Comparison of ENCODE assay signal across 8 cellular contexts in genomic region chr9:127803507-127804352, GRCh38. TPM values are rescaled to one million over a fixed set of nuclear protein-coding genes. Genes with fewer than 3 reads are reported as not detected.
A peak's percentile ranks its signal among the peaks of the same experiment; 100 is the strongest.
DNase-seq lines count a peak whose midpoint lies in the region; ATAC-seq, FAIRE-seq and TF ChIP-seq lines count a peak whose summit lies in the region.

No MANE protein-coding gene starts in this region.

- TF ChIP-seq CTCF in A549 (IDR thresholded peaks at IDR 0.05) (no peak), SU-DHL-6 (IDR thresholded peaks at IDR 0.05; ENCODE audit: insufficient read depth, low read length, poor library complexity, severe bottlenecking) (no peak), H1 (IDR thresholded peaks at IDR 0.05; ENCODE audit: control extremely low read depth in 1 of 3, insufficient read depth in 1 of 3, low read depth in 1 of 3, low read length in 3 of 3) (no peak)

- FAIRE-seq in A549 (lab: Jason Lieb, UNC) (no peak), H1 (lab: Jason Lieb, UNC) (no peak)

- WGBS in A549 (ENCODE audit: missing lambda C conversion rate): 36% methylated on average over 16 of the region's 18 CpGs
- 54% methylated on average over 18 of the region's 18 CpGs; no CpG with 5 or more reads in 1 of the 2 experiments for WGBS in H1 (ENCODE audit: extremely low coverage in 1 of 2, insufficient coverage in 1 of 2, insufficient read length in 1 of 2, insufficient replicate concordance in 2 of 2, low coverage in 1 of 2, low lambda C conversion rate in 2 of 2, missing lambda C conversion rate in 1 of 2), 2 experiments

- H4K8ac ChIP-seq in H1 (ENCODE audit: extremely low read depth, insufficient read depth, low read length): peak overlapping the region; percentile 70

- no peak for TF ChIP-seq RAD21 in A549 (conservative IDR thresholded peaks at IDR 0.05 in 1 of 2, IDR thresholded peaks at IDR 0.05 in 1 of 2)
- no peak for TF ChIP-seq RAD21 in H1 (IDR thresholded peaks at IDR 0.05 in 1 of 2, conservative IDR thresholded peaks at IDR 0.05 in 1 of 2; ENCODE audit: low read depth in 2 of 2, low read length in 2 of 2)

- no peaks in the 10 kb centered on the region for H3K27me3 ChIP-seq in SU-DHL-6 (ENCODE audit: low read length)
- no peaks in the 10 kb centered on the region for H3K27me3 ChIP-seq in H1 (replicated peaks in 1 of 4; ENCODE audit: control insufficient read depth in 3 of 4, extremely low read depth in 1 of 4, insufficient read depth in 3 of 4, low read length in 3 of 4)

- peaks cover 8% of the 10 kb centered on the region; the same call in 1 of the 2 replicates for H3K23me2 ChIP-seq in H1 (ENCODE audit: low read depth, low read length)

- ATAC-seq in A549 (peak; percentile 31 to 44), GM19467 (IDR thresholded peaks at IDR 0.05; ENCODE audit: unreplicated experiment) (peak; percentile 5), GM19397 (IDR thresholded peaks at IDR 0.05; ENCODE audit: unreplicated experiment) (no peak), GM19463 (IDR thresholded peaks at IDR 0.05; ENCODE audit: unreplicated experiment) (no peak), HG03439 (IDR thresholded peaks at IDR 0.05; ENCODE audit: unreplicated experiment) (no peak)

- no peak overlapping the region for H3K14ac ChIP-seq in H1 (ENCODE audit: insufficient read length)

- H2AFZ ChIP-seq in SU-DHL-6 (ENCODE audit: low read depth, low read length, severe bottlenecking) (peak overlapping the region; percentile 32), H1 (ENCODE audit: low read length) (no peak overlapping the region)

- POLR2A ChIA-PET in A549 (lab: Yijun Ruan, JAX) (interaction anchor here (0.6 to 1.0 kb wide), 6 partner anchors 8 to 66 kb away, joined by 3 to 5 read pairs (median 4); partner anchors contain the start of gene CDK9), H1 (lab: Charles Lee; ENCODE audit: partially characterized antibody) (interaction anchor here (0.6 to 10.3 kb wide), 15 partner anchors 8 to 353 kb away, joined by 3 to 140 read pairs (median 4); partner anchors contain the start of genes CDK9, LRSAM1 and RPL12)

- H3K36me3 ChIP-seq in SU-DHL-6 (ENCODE audit: low read length): no peaks in the 10 kb centered on the region
- peaks cover 4 to 11% (median 8%) of the 10 kb centered on the region in 4 experiments; a peak in 6 of 8 replicates for H3K36me3 ChIP-seq in H1 (ENCODE audit: control insufficient read depth in 2 of 4, insufficient read depth in 4 of 4, low read length in 3 of 4)

- H4K91ac ChIP-seq in H1 (replicated peaks; ENCODE audit: insufficient read length, low read length): no peak overlapping the region

- H3K9ac ChIP-seq in SU-DHL-6 (ENCODE audit: low read length) (peak overlapping the region; percentile 98), H1 (replicated peaks in 1 of 4; ENCODE audit: extremely low read depth in 1 of 4, low read depth in 3 of 4, low read length in 3 of 4) (peak overlapping the region; percentile 66 to 95 (median 86))

- H3K4ac ChIP-seq in H1 (replicated peaks; ENCODE audit: insufficient read length, low read depth, low read length): peak overlapping the region; percentile 57

- peaks cover 5% of the 10 kb centered on the region for H3F3A ChIP-seq in SU-DHL-6 (ENCODE audit: insufficient read depth)

- H2BK120ac ChIP-seq in H1 (replicated peaks; ENCODE audit: low read depth, low read length): no peak overlapping the region

- TF ChIP-seq EP300 in A549 (IDR thresholded peaks at IDR 0.05) (no peak), H1 (IDR thresholded peaks at IDR 0.05; ENCODE audit: borderline replicate concordance in 1 of 2, low read depth in 2 of 2, low read length in 2 of 2) (no peak)

- H2BK20ac ChIP-seq in H1 (ENCODE audit: low read length): no peak overlapping the region

- H2BK12ac ChIP-seq in H1 (ENCODE audit: low read depth, low read length): 0 out of 2 replicates have a peak overlapping the region, but pooled peaks have one; percentile 9

- H3K79me2 ChIP-seq in SU-DHL-6 (ENCODE audit: insufficient read depth, low read length) (peaks cover 23% of the 10 kb centered on the region), H1 (ENCODE audit: control insufficient read depth in 1 of 2, insufficient read depth in 2 of 2, low read length in 2 of 2) (peaks cover 0 to 15% of the 10 kb centered on the region in 2 experiments; a peak in 2 of 4 replicates)

- H3K18ac ChIP-seq in H1 (ENCODE audit: extremely low read depth, low read length): peak overlapping the region; percentile 60; the same call in 1 of the 2 replicates

- TF ChIP-seq POLR2A in A549 (IDR thresholded peaks at IDR 0.05; ENCODE audit: low read length) (no peak), H1 (IDR thresholded peaks at IDR 0.05; ENCODE audit: control extremely low read depth in 1 of 2, low read depth in 2 of 2, low read length in 2 of 2) (peak in 1 of 2 experiments; percentile 29; a peak in 1 of 3 replicates)

- peak overlapping the region; percentile 68 for H2BK5ac ChIP-seq in H1 (ENCODE audit: low read depth, low read length)

- no peak overlapping the region for H4K5ac ChIP-seq in H1 (ENCODE audit: insufficient read length, low read depth, low read length)

- no peak overlapping the region for H3K23ac ChIP-seq in H1 (ENCODE audit: insufficient read length)

- peak overlapping the region; percentile 5 for H3K56ac ChIP-seq in H1 (replicated peaks; ENCODE audit: insufficient read length, low read depth, low read length)

- no peaks in the 10 kb centered on the region for H3K9me2 ChIP-seq in SU-DHL-6 (replicated peaks; ENCODE audit: insufficient read depth, low read length)

- CTCF ChIA-PET in A549 (lab: Yijun Ruan, JAX) (interaction anchor here (1.2 to 8.5 kb wide), 7 partner anchors 8 to 117 kb away, joined by 3 to 63 read pairs (median 16); partner anchors contain the start of genes CDK9 and TOR2A), H1 (lab: Charles Lee; ENCODE audit: partially characterized antibody) (interaction anchor here (0.6 to 4.4 kb wide), 10 partner anchors 19 to 118 kb away, joined by 3 to 19 read pairs (median 5); partner anchors contain the start of gene AK1)

- H3K79me1 ChIP-seq in H1 (ENCODE audit: low read depth, low read length): peaks cover 7% of the 10 kb centered on the region

- H3K27ac ChIP-seq in A549 (peak overlapping the region; percentile 93 to 96), SU-DHL-6 (ENCODE audit: low read depth, low read length) (peak overlapping the region; percentile 73), H1 (ENCODE audit: low read depth, low read length) (peak overlapping the region; percentile 87)

- H2AK5ac ChIP-seq in H1 (ENCODE audit: low read depth, low read length): 0 out of 2 replicates have a peak overlapping the region, but pooled peaks have one; percentile 29

- DNase-seq in A549 (ENCODE audit: low read depth in 1 of 2, low spot score in 1 of 2): peak; percentile 63 to 64
- DNase-seq in H1 (ENCODE audit: low read depth in 1 of 2, low spot score in 2 of 2): no peak
- DNase-seq in myocyte (ENCODE audit: low read depth): peak; percentile 69

- H3K4me3 ChIP-seq in A549 (peak overlapping the region; percentile 85), SU-DHL-6 (ENCODE audit: insufficient read depth, low read length, poor library complexity, severe bottlenecking) (peak overlapping the region; percentile 98), H1 (ENCODE audit: extremely low read depth in 1 of 4, insufficient read depth in 2 of 4, low read depth in 3 of 4, low read length in 4 of 4) (peak overlapping the region; percentile 61 to 86 (median 81))

- H3K4me1 ChIP-seq in A549 (peaks cover 33% of the 10 kb centered on the region), H1 (replicated peaks in 1 of 4; ENCODE audit: control insufficient read depth in 3 of 4, insufficient read depth in 4 of 4, low read length in 3 of 4) (peaks cover 5 to 9% (median 6%) of the 10 kb centered on the region in 4 experiments; a peak in 6 of 7 replicates)

- H3K4me2 ChIP-seq in A549 (peak overlapping the region; percentile 100), SU-DHL-6 (ENCODE audit: low read depth, low read length, poor library complexity, severe bottlenecking) (peak overlapping the region; percentile 75), H1 (ENCODE audit: insufficient read depth in 1 of 2, low read depth in 2 of 2, low read length in 2 of 2) (peak overlapping the region; percentile 85 to 93)

- H4K20me1 ChIP-seq in SU-DHL-6 (ENCODE audit: low read depth, low read length) (no peaks in the 10 kb centered on the region), H1 (replicated peaks in 1 of 2; ENCODE audit: control insufficient read depth in 1 of 2, insufficient read depth in 2 of 2, low read length in 2 of 2) (peaks cover 2 to 6% of the 10 kb centered on the region in 2 experiments)

- H3K9me3 ChIP-seq in A549 (no peaks in the 10 kb centered on the region), SU-DHL-6 (ENCODE audit: insufficient read depth, low read length) (no peaks in the 10 kb centered on the region), H1 (ENCODE audit: insufficient read depth in 2 of 2, low read depth in 1 of 2, low read length in 1 of 2) (no peaks in the 10 kb centered on the region)

- H2BK15ac ChIP-seq in H1 (ENCODE audit: low read length): no peak overlapping the region

RNA-seq across cellular contexts. Expression of gene FPGS, which starts 1.0 kb away (rescaled TPM):
- 28.8 and 33.4 TPM in 2 replicates for polyA plus RNA-seq in A549 (2011; rRNA removed)
- 58.4 and 73.6 TPM in 2 replicates for polyA plus RNA-seq in A549 (2012; cell fraction: cytosol; rRNA removed)
- 162 and 204 TPM in 2 replicates for polyA plus RNA-seq in A549 (2012; cell fraction: nucleus; rRNA removed)
- polyA plus RNA-seq in A549 (2017; fragmentation: RNase III; extraction: RNeasy Plus Mini Kit Qiagen cat#74134 plus additional on column Dnase treatment): 48.5 to 54.3 TPM (median 48.5 TPM) in 3 replicates
- 49.9 and 61.5 TPM in 2 replicates for polyA minus RNA-seq in A549 (2011; rRNA and poly(A)+ RNA removed)
- total RNA-seq in H1 (2021; fragmentation: NEBNext Ultra II Directional; extraction: Animal tissue kit (Norgen Biotek cat#: 25700)): 62.4 and 63.7 TPM in 2 replicates
- polyA plus RNA-seq in H1 (2011; rRNA removed): 83.0 and 125 TPM in 2 replicates
- 71.0 TPM for polyA plus RNA-seq in H1 (2011; cell fraction: cytosol; rRNA removed)
- polyA plus RNA-seq in H1 (2011; cell fraction: nucleus; rRNA removed): 156 TPM
- polyA plus RNA-seq in H1 (2012, experiment 1 of 2): 56.8 to 70.0 TPM (median 66.4 TPM) in 4 replicates
- polyA plus RNA-seq in H1 (2012, experiment 2 of 2): 58.0 TPM
- 38.7 TPM for polyA plus RNA-seq in H1 (2013, experiment 1 of 2)
- polyA plus RNA-seq in H1 (2013, experiment 2 of 2): 35.7 TPM
- 55.2 and 85.0 TPM in 2 replicates for polyA minus RNA-seq in H1 (2011; rRNA and poly(A)+ RNA removed)
- polyA minus RNA-seq in H1 (2011; cell fraction: cytosol; rRNA and poly(A)+ RNA removed): 72.3 TPM
- polyA minus RNA-seq in H1 (2011; cell fraction: nucleus; rRNA and poly(A)+ RNA removed): 52.7 TPM
- 141 and 200 TPM in 2 replicates for total RNA-seq in myocyte
- 73.8 TPM for polyA plus RNA-seq in myocyte (2012)

RNA-seq across cellular contexts. Expression of gene CDK9, which starts 17.9 kb away (rescaled TPM):
- polyA plus RNA-seq in A549 (2011; rRNA removed) (45.7 and 46.7 TPM in 2 replicates), A549 (2017; fragmentation: RNase III; extraction: RNeasy Plus Mini Kit Qiagen cat#74134 plus additional on column Dnase treatment) (35.3 to 46.2 TPM (median 43.8 TPM) in 3 replicates), H1 (2011; rRNA removed) (69.1 and 94.0 TPM in 2 replicates)
- polyA plus RNA-seq in A549 (2012; cell fraction: cytosol; rRNA removed): 54.0 and 66.1 TPM in 2 replicates
- polyA plus RNA-seq in A549 (2012; cell fraction: nucleus; rRNA removed): 121 and 140 TPM in 2 replicates
- 50.3 and 61.2 TPM in 2 replicates for polyA minus RNA-seq in A549 (2011; rRNA and poly(A)+ RNA removed)
- 86.3 and 87.5 TPM in 2 replicates for total RNA-seq in H1 (2021; fragmentation: NEBNext Ultra II Directional; extraction: Animal tissue kit (Norgen Biotek cat#: 25700))
- polyA plus RNA-seq in H1 (2011; cell fraction: cytosol; rRNA removed): 79.0 TPM
- 126 TPM for polyA plus RNA-seq in H1 (2011; cell fraction: nucleus; rRNA removed)
- polyA plus RNA-seq in H1 (2012, experiment 1 of 2): 55.7 to 89.9 TPM (median 79.6 TPM) in 4 replicates
- 70.2 TPM for polyA plus RNA-seq in H1 (2012, experiment 2 of 2)
- 42.8 TPM for polyA plus RNA-seq in H1 (2013, experiment 1 of 2)
- 41.6 TPM for polyA plus RNA-seq in H1 (2013, experiment 2 of 2)
- polyA minus RNA-seq in H1 (2011; rRNA and poly(A)+ RNA removed): 75.4 and 85.6 TPM in 2 replicates
- 42.9 TPM for polyA minus RNA-seq in H1 (2011; cell fraction: cytosol; rRNA and poly(A)+ RNA removed)
- 73.9 TPM for polyA minus RNA-seq in H1 (2011; cell fraction: nucleus; rRNA and poly(A)+ RNA removed)
- 71.1 and 84.0 TPM in 2 replicates for total RNA-seq in myocyte
- polyA plus RNA-seq in myocyte (2012): 47.3 TPM

RNA-seq across cellular contexts. Expression of gene SH2D3C, which starts 25.3 kb away (rescaled TPM):
- polyA plus RNA-seq in A549 (2011; rRNA removed) (0.06 and 0.11 TPM in 2 replicates), A549 (2017; fragmentation: RNase III; extraction: RNeasy Plus Mini Kit Qiagen cat#74134 plus additional on column Dnase treatment) (0.04 to 0.08 TPM (median 0.06 TPM) in 3 replicates), H1 (2011; rRNA removed) (8.1 and 12.3 TPM in 2 replicates)
- 0.04 and 0.12 TPM in 2 replicates for polyA plus RNA-seq in A549 (2012; cell fraction: cytosol; rRNA removed)
- polyA plus RNA-seq in A549 (2012; cell fraction: nucleus; rRNA removed): 0.12 TPM in 1 of 2 replicates, not detected in the other
- 0.33 TPM in 1 of 2 replicates, not detected in the other for polyA minus RNA-seq in A549 (2011; rRNA and poly(A)+ RNA removed)
- 6.4 and 7.3 TPM in 2 replicates for total RNA-seq in H1 (2021; fragmentation: NEBNext Ultra II Directional; extraction: Animal tissue kit (Norgen Biotek cat#: 25700))
- polyA plus RNA-seq in H1 (2011; cell fraction: cytosol; rRNA removed): 4.1 TPM
- polyA plus RNA-seq in H1 (2011; cell fraction: nucleus; rRNA removed): 7.2 TPM
- 3.5 to 7.1 TPM (median 5.6 TPM) in 4 replicates for polyA plus RNA-seq in H1 (2012, experiment 1 of 2)
- 5.4 TPM for polyA plus RNA-seq in H1 (2012, experiment 2 of 2)
- 2.8 TPM for polyA plus RNA-seq in H1 (2013, experiment 1 of 2)
- polyA plus RNA-seq in H1 (2013, experiment 2 of 2): 2.7 TPM
- polyA minus RNA-seq in H1 (2011; rRNA and poly(A)+ RNA removed): 4.2 and 4.4 TPM in 2 replicates
- 3.4 TPM for polyA minus RNA-seq in H1 (2011; cell fraction: cytosol; rRNA and poly(A)+ RNA removed)
- 9.1 TPM for polyA minus RNA-seq in H1 (2011; cell fraction: nucleus; rRNA and poly(A)+ RNA removed)
- total RNA-seq in myocyte: 0.16 and 0.36 TPM in 2 replicates
- not detected for polyA plus RNA-seq in myocyte (2012)

RNA-seq across cellular contexts. Expression of gene ENG, which starts 50.7 kb away (rescaled TPM):
- polyA plus RNA-seq in A549 (2011; rRNA removed): not detected in 2 replicates
- polyA plus RNA-seq in A549 (2012; cell fraction: cytosol; rRNA removed): 0.01 and 0.05 TPM in 2 replicates
- polyA plus RNA-seq in A549 (2012; cell fraction: nucleus; rRNA removed): 0.17 TPM in 1 of 2 replicates, not detected in the other
- 0.03 to 0.15 TPM (median 0.08 TPM) in 3 replicates for polyA plus RNA-seq in A549 (2017; fragmentation: RNase III; extraction: RNeasy Plus Mini Kit Qiagen cat#74134 plus additional on column Dnase treatment)
- not detected in 2 replicates for polyA minus RNA-seq in A549 (2011; rRNA and poly(A)+ RNA removed)
- total RNA-seq in H1 (2021; fragmentation: NEBNext Ultra II Directional; extraction: Animal tissue kit (Norgen Biotek cat#: 25700)): 4.2 and 4.4 TPM in 2 replicates
- polyA plus RNA-seq in H1 (2011; rRNA removed): 1.8 and 3.2 TPM in 2 replicates
- polyA plus RNA-seq in H1 (2011; cell fraction: cytosol; rRNA removed): 1.1 TPM
- 2.7 TPM for polyA plus RNA-seq in H1 (2011; cell fraction: nucleus; rRNA removed)
- polyA plus RNA-seq in H1 (2012, experiment 1 of 2): 3.7 to 5.2 TPM (median 4.0 TPM) in 4 replicates
- 2.6 TPM for polyA plus RNA-seq in H1 (2012, experiment 2 of 2)
- 6.7 TPM for polyA plus RNA-seq in H1 (2013, experiment 1 of 2)
- 7.6 TPM for polyA plus RNA-seq in H1 (2013, experiment 2 of 2)
- polyA minus RNA-seq in H1 (2011; rRNA and poly(A)+ RNA removed): 1.4 and 2.4 TPM in 2 replicates
- 2.3 TPM for polyA minus RNA-seq in H1 (2011; cell fraction: cytosol; rRNA and poly(A)+ RNA removed)
- polyA minus RNA-seq in H1 (2011; cell fraction: nucleus; rRNA and poly(A)+ RNA removed): 2.5 TPM
- total RNA-seq in myocyte: 10.5 and 12.5 TPM in 2 replicates
- 57.1 TPM for polyA plus RNA-seq in myocyte (2012)

Comparison
In these comparisons a context has a peak if more than half of its experiments do, and no peak if none do; other contexts are left out.
1. ATAC-seq: peak in A549 (2 of 2) and GM19467 (single experiment); none in GM19397 (single experiment), GM19463 (single experiment) and HG03439 (single experiment).
2. DNase-seq: peak in A549 (2 of 2) and myocyte (single experiment); none in H1 (0 of 2).
3. Peak in every context shown above with its lines, with median percentiles within 50 percentile points of each other: H3K27ac ChIP-seq, H3K4me2 ChIP-seq and H3K4me3 ChIP-seq.